In genomic region chr16:15832241-15832640, GRCh38 we compare ENCODE assay signal across 27 cellular contexts. TPM values are rescaled to one million over a fixed set of nuclear protein-coding genes. Genes with fewer than 3 reads are reported as not detected.
A peak's percentile ranks its signal among the peaks of the same experiment; 100 is the strongest.
DNase-seq lines count a peak whose midpoint lies in the region; ATAC-seq and TF ChIP-seq lines count a peak whose summit lies in the region.
"Had no signal": no experiment of that assay in that cellular context is flagged by ENCODE, and none has a peak within 500 bp of the region (broad histone marks: within the 10 kb centered on the region; RNA-seq: fewer than 3 reads in every experiment).

No MANE protein-coding gene starts in this region.

- no peaks in the 10 kb centered on the region for H3K36me3 Mint-ChIP-seq in WTC11
- H3K36me3 Mint-ChIP-seq: CD14-positive monocyte had no signal

- TF ChIP-seq CTCF in ascending aorta (IDR thresholded peaks at IDR 0.05) (no peak), esophagus squamous epithelium (IDR thresholded peaks at IDR 0.05) (no peak), sigmoid colon (IDR thresholded peaks at IDR 0.05) (no peak), transverse colon (IDR thresholded peaks at IDR 0.05) (no peak), WTC11 (IDR thresholded peaks at IDR 0.05) (no peak)

- H3K4me1 ChIP-seq in ascending aorta (peaks cover 31 to 64% of the 10 kb centered on the region in 2 donors), esophagus squamous epithelium (peaks cover 0 to 17% (median 12%) of the 10 kb centered on the region in 3 donors), sigmoid colon (peaks cover 0 to 100% (median 85%) of the 10 kb centered on the region in 4 donors), transverse colon (peaks cover 5 to 49% (median 13%) of the 10 kb centered on the region in 4 donors)
- H3K4me1 ChIP-seq: SJCRH30 had no signal

- H3K4me3 ChIP-seq in ascending aorta, result no peak overlapping the region
- H3K4me3 ChIP-seq in esophagus squamous epithelium, result no peak overlapping the region
- no peak overlapping the region for H3K4me3 ChIP-seq in sigmoid colon
- H3K4me3 ChIP-seq in transverse colon, result no peak overlapping the region
- H3K4me3 ChIP-seq: GM23248, PC-9, SJCRH30 had no signal

- H3K27ac ChIP-seq in ascending aorta (peak overlapping the region; percentile 77 to 90), esophagus squamous epithelium (peak overlapping the region in 3 of 4 donors; percentile 37 to 75 (median 52)), sigmoid colon (peak overlapping the region; percentile 85 to 98 (median 96)), transverse colon (peak overlapping the region; percentile 66 to 92 (median 83))
- H3K27ac ChIP-seq: GM23248, KMS-11, PC-9, SJCRH30 had no signal

- TF ChIP-seq POLR2A in esophagus squamous epithelium (IDR thresholded peaks at IDR 0.05) (no peak), sigmoid colon (IDR thresholded peaks at IDR 0.05) (no peak), transverse colon (IDR thresholded peaks at IDR 0.05) (no peak)

- DNase-seq in ascending aorta (ENCODE audit: low spot score in 2 of 2) (no peak), esophagus squamous epithelium (lab: John Stamatoyannopoulos, UW) (no peak), sigmoid colon (no peak), transverse colon (no peak), WTC11 (ENCODE audit: low spot score) (no peak)
- DNase-seq in stimulated activated naive CD4-positive, alpha-beta T cell treated with Interleukin-2 at 50 U/mL for 16 hours (lab: John Stamatoyannopoulos, UW), result no peak
- DNase-seq: CD8-positive, alpha-beta memory T cell; DMS 273 treated with DMSO at 0.1 percent for 48 hours; DMS79; GM23248; H7; IMR-90; MM.1S; NCI-H1417; NCI-H1694; NCI-H2029 treated with DMSO at 0.1 percent for 48 hours; NCI-H446 treated with DMSO at 0.1 percent for 48 hours; NCI-H526; PC-9; SJCRH30 had no signal

- H3K36me3 ChIP-seq in ascending aorta, result peaks cover 43 to 49% of the 10 kb centered on the region in 2 donors
- H3K36me3 ChIP-seq in esophagus squamous epithelium, result no peaks in the 10 kb centered on the region
- peaks cover 15 to 91% (median 25%) of the 10 kb centered on the region in 4 donors for H3K36me3 ChIP-seq in sigmoid colon
- H3K36me3 ChIP-seq in transverse colon, result no peaks in the 10 kb centered on the region
- H3K36me3 ChIP-seq: SJCRH30 had no signal

- POLR2A ChIA-PET in WTC11 (lab: Charles Lee), result no interaction called here

- H3K27ac Mint-ChIP-seq in WTC11, result no peak overlapping the region

- in situ Hi-C loops in transverse colon (cut with MboI; ENCODE audit: low pct_ligation_motif_present in 1 of 4, low pct_unique_long_range_greater_than_20kb in 1 of 4, low sequenced_read_pairs in 3 of 4), result no loop called here

- H3K9me3 ChIP-seq in ascending aorta (no peaks in the 10 kb centered on the region), esophagus squamous epithelium (no peaks in the 10 kb centered on the region), sigmoid colon (no peaks in the 10 kb centered on the region), transverse colon (no peaks in the 10 kb centered on the region)
- H3K9me3 ChIP-seq: SJCRH30 had no signal

- no peaks in the 10 kb centered on the region for H3K27me3 ChIP-seq in ascending aorta
- H3K27me3 ChIP-seq in esophagus squamous epithelium, result no peaks in the 10 kb centered on the region
- H3K27me3 ChIP-seq in sigmoid colon, result no peaks in the 10 kb centered on the region
- H3K27me3 ChIP-seq in transverse colon, result no peaks in the 10 kb centered on the region
- H3K27me3 ChIP-seq: SJCRH30 had no signal

- no peaks in the 10 kb centered on the region for H3K9me3 Mint-ChIP-seq in WTC11
- H3K9me3 Mint-ChIP-seq: CD8-positive, alpha-beta memory T cell had no signal

- TF ChIP-seq EP300 in sigmoid colon (IDR thresholded peaks at IDR 0.05) (no peak), transverse colon (IDR thresholded peaks at IDR 0.05; ENCODE audit: low read depth) (no peak)

- no peak overlapping the region for H3K4me3 Mint-ChIP-seq in WTC11
- H3K4me3 Mint-ChIP-seq: CD14-positive monocyte; CD8-positive, alpha-beta memory T cell had no signal

- intact Hi-C loops in ascending aorta (cut with DNase I) (no loop called here), esophagus squamous epithelium (cut with DNase I) (no loop called here), sigmoid colon (cut with DNase I) (no loop called here), transverse colon (cut with DNase I; ENCODE audit: low total_unique reads) (no loop called here)

- no peaks in the 10 kb centered on the region for H3K4me1 Mint-ChIP-seq in WTC11

- WGBS in esophagus squamous epithelium, 2 donors, result 78% methylated on average over 6 of the region's 6 CpGs
- 90 to 93% methylated on average over 6 of the region's 6 CpGs for WGBS in sigmoid colon, 2 donors
- WGBS in transverse colon (ENCODE audit: low coverage in 1 of 2), 2 donors, result 79 to 83% methylated on average over 6 of the region's 6 CpGs

- CTCF ChIA-PET in WTC11 (lab: Charles Lee), result interaction anchor here (2.5 kb wide), 1 partner anchor 11 kb away, joined by 8 read pairs; no protein-coding TSS in a partner anchor

- H3K27me3 Mint-ChIP-seq in WTC11 (ENCODE audit: low read depth), result no peaks in the 10 kb centered on the region

- ATAC-seq in HG03378 (IDR thresholded peaks at IDR 0.05; ENCODE audit: unreplicated experiment) (no peak), GM18870 (IDR thresholded peaks at IDR 0.05; ENCODE audit: unreplicated experiment) (no peak), WTC11 (no peak)
- ATAC-seq: Right ventricle myocardium inferior had no signal

TF ChIP-seq in WTC11, 78 proteins besides CTCF, POLR2A, EP300 and RAD21 (continues in another document):
- no peak for TF ChIP-seq CREB1 (CRISPR knock-in tag; IDR thresholded peaks at IDR 0.05)
- TF ChIP-seq ZNF423 (CRISPR knock-in tag; IDR thresholded peaks at IDR 0.05), result no peak
- TF ChIP-seq E2F1 (CRISPR knock-in tag; IDR thresholded peaks at IDR 0.05), result no peak
- TF ChIP-seq STAT6 (CRISPR knock-in tag; conservative IDR thresholded peaks at IDR 0.05; ENCODE audit: low read depth), result no peak
- no peak for TF ChIP-seq IRF2 (CRISPR knock-in tag; IDR thresholded peaks at IDR 0.05; ENCODE audit: borderline replicate concordance, low read depth)
- no peak for TF ChIP-seq ZNF671 (CRISPR knock-in tag; IDR thresholded peaks at IDR 0.05)
- no peak for TF ChIP-seq FOXJ3 (CRISPR knock-in tag; IDR thresholded peaks at IDR 0.05; ENCODE audit: borderline replicate concordance)
- TF ChIP-seq KAT7 (CRISPR knock-in tag; IDR thresholded peaks at IDR 0.05; ENCODE audit: borderline replicate concordance), result no peak
- no peak for TF ChIP-seq FOXP4 (CRISPR knock-in tag; IDR thresholded peaks at IDR 0.05)
- no peak for TF ChIP-seq SP1 (CRISPR knock-in tag; conservative IDR thresholded peaks at IDR 0.05)

RNA-seq across cellular contexts. Expression of gene MYH11, which starts 24.6 kb away (rescaled TPM):
- 694 TPM for total RNA-seq in ascending aorta
- 1,000 to 10,000 TPM in 1 of 4 donors, 100 to 1,000 TPM in 3; 121 to 1,349 (median 217) TPM for total RNA-seq in esophagus squamous epithelium
- over 10,000 TPM in 1 of 4 donors, 1,000 to 10,000 TPM in 3; 4,282 to 11,818 (median 7,071) TPM for total RNA-seq in sigmoid colon
- 100 to 1,000 TPM in 1 of 3 donors, 10 to 100 TPM in 1, 1 to 10 TPM in 1; 5.1 to 262 (median 31.8) TPM for polyA plus RNA-seq in sigmoid colon
- total RNA-seq in transverse colon, result 1,000 to 10,000 TPM in 2 of 4 donors, 100 to 1,000 TPM in 2; 619 to 1,914 (median 1,058) TPM
- total RNA-seq in WTC11 (2021), result 0.69 to 0.74 TPM (median 0.69 TPM) in 3 replicates
- total RNA-seq: A673; CD8-positive, alpha-beta memory T cell; GM23248; H7; RPMI7951 had no signal

RNA-seq across cellular contexts. Expression of gene CEP20, which starts 56.2 kb away (rescaled TPM):
- 7.6 TPM for total RNA-seq in ascending aorta
- 10 to 100 TPM; 36.1 to 74.3 (median 42.5) TPM for total RNA-seq in esophagus squamous epithelium
- 10 to 100 TPM; 29.5 to 44.2 (median 34.7) TPM for total RNA-seq in sigmoid colon
- polyA plus RNA-seq in sigmoid colon, result 10 to 100 TPM; 23.9 to 34.9 (median 30.6) TPM
- total RNA-seq in transverse colon, result 10 to 100 TPM in 3 of 4 donors, 1 to 10 TPM in 1; 9.4 to 21.7 (median 20.8) TPM
- total RNA-seq in WTC11 (2021), result 35.7 to 39.5 TPM (median 39.1 TPM) in 3 replicates

Comparison
In these comparisons a context has a peak if more than half of its experiments do, and no peak if none do; other contexts are left out.
1. RNA of gene MYH11, which starts 24.6 kb away (total RNA-seq): 4,282 to 11,818 TPM in sigmoid colon, 619 to 1,914 TPM in transverse colon, 694 TPM in ascending aorta (single experiment) and 121 to 1,349 TPM in esophagus squamous epithelium; 0.69 to 0.74 TPM in WTC11; every median in the first group is over 10 times any median in the second.
2. Peak in every context shown above with its lines, with median percentiles within 50 percentile points of each other: H3K27ac ChIP-seq.